Comparison of ENCODE assay signal across 1 cellular context in genomic region chr12:28237423-28237822, GRCh38.
TF ChIP-seq lines count a peak whose summit lies in the region.

No MANE protein-coding gene starts in this region.

TF ChIP-seq in SK-N-SH, 30 proteins besides CTCF, POLR2A, EP300 and RAD21 (continued from another document):
- no peak for TF ChIP-seq REST (IDR thresholded peaks at IDR 0.05; ENCODE audit: low read depth, low read length)
- TF ChIP-seq PBX3 (IDR thresholded peaks at IDR 0.05), result no peak
- no peak for TF ChIP-seq TAF1 (IDR thresholded peaks at IDR 0.05; ENCODE audit: borderline replicate concordance, low read depth, low read length)
- no peak for TF ChIP-seq FOXM1 (IDR thresholded peaks at IDR 0.05; ENCODE audit: low read depth)
- TF ChIP-seq MAX (IDR thresholded peaks at IDR 0.05; ENCODE audit: low read depth), result no peak
- TF ChIP-seq MXI1 (IDR thresholded peaks at IDR 0.05; ENCODE audit: low read depth, low read length), result no peak
- no peak for TF ChIP-seq JUND (IDR thresholded peaks at IDR 0.05)
- TF ChIP-seq POLR2AphosphoS5 (IDR thresholded peaks at IDR 0.05; ENCODE audit: low read depth, low read length), result no peak
- no peak for TF ChIP-seq CHD2 (IDR thresholded peaks at IDR 0.05; ENCODE audit: low read length, partially characterized antibody)
